Comparison of ENCODE assay signal across 20 cellular contexts in genomic region chr2:130846686-130847375, GRCh38. TPM values are rescaled to one million over a fixed set of nuclear protein-coding genes. Genes with fewer than 3 reads are reported as not detected.
DNase-seq lines count a peak whose midpoint lies in the region; FAIRE-seq and TF ChIP-seq lines count a peak whose summit lies in the region.
"Had no signal": no experiment of that assay in that cellular context is flagged by ENCODE, and none has a peak within 500 bp of the region (broad histone marks: within the 10 kb centered on the region; RNA-seq: fewer than 3 reads in every experiment).

No MANE protein-coding gene starts in this region.

- POLR2A ChIA-PET in endothelial cell of umbilical vein (lab: Charles Lee), result no interaction called here

- no peak overlapping the region for H3K9ac ChIP-seq in endothelial cell of umbilical vein (replicated peaks; ENCODE audit: extremely low read depth, insufficient read depth, low read length)
- H3K9ac ChIP-seq: parathyroid adenoma had no signal

- TF ChIP-seq POLR2A in endothelial cell of umbilical vein (IDR thresholded peaks at IDR 0.05; ENCODE audit: low read depth, low read length), result no peak

- dilution Hi-C loops in endothelial cell of umbilical vein (cut with MboI; ENCODE audit: extremely low pct_ligation_motif_present, low sequenced_read_pairs), result no loop called here

- no peak overlapping the region for H2AFZ ChIP-seq in endothelial cell of umbilical vein (ENCODE audit: low read depth, low read length)
- H2AFZ ChIP-seq: parathyroid adenoma had no signal

- H3K79me2 ChIP-seq in endothelial cell of umbilical vein (ENCODE audit: control insufficient read depth, insufficient read depth, low read length), result no peaks in the 10 kb centered on the region
- H3K79me2 ChIP-seq: parathyroid adenoma had no signal

- no peaks in the 10 kb centered on the region for H3K4me1 ChIP-seq in endothelial cell of umbilical vein (ENCODE audit: control insufficient read depth, extremely low read depth, insufficient read depth, low read length)
- H3K4me1 ChIP-seq: ascending aorta, parathyroid adenoma, sigmoid colon had no signal

- H3K4me2 ChIP-seq in endothelial cell of umbilical vein (ENCODE audit: insufficient read depth, low read length), result no peak overlapping the region

- no peaks in the 10 kb centered on the region for H4K20me1 ChIP-seq in endothelial cell of umbilical vein (replicated peaks; ENCODE audit: control insufficient read depth, extremely low read depth, insufficient read depth, low read length)

- no peak for TF ChIP-seq CTCF in endothelial cell of umbilical vein (IDR thresholded peaks at IDR 0.05; ENCODE audit: extremely low read depth in 1 of 2, insufficient read depth in 1 of 2, low read depth in 1 of 2, low read length in 2 of 2)

- H3K27me3 ChIP-seq in endothelial cell of umbilical vein (ENCODE audit: control insufficient read depth in 2 of 2, insufficient read depth in 2 of 2, low read length in 2 of 2), result no peaks in the 10 kb centered on the region
- H3K27me3 ChIP-seq: ascending aorta, sigmoid colon, thyroid gland had no signal

- peak; percentile 15 for FAIRE-seq in endothelial cell of umbilical vein (lab: Jason Lieb, UNC)
- FAIRE-seq: TTC549 had no signal

- in situ Hi-C loops in KBM-7 (cut with MboI; ENCODE audit: low pct_unique_long_range_greater_than_20kb, low sequenced_read_pairs), result no loop called here

- H3K9me3 ChIP-seq in endothelial cell of umbilical vein (replicated peaks; ENCODE audit: control insufficient read depth, insufficient read depth, low read length), result no peaks in the 10 kb centered on the region
- H3K9me3 ChIP-seq: ascending aorta, sigmoid colon, thyroid gland had no signal

- H3K4me3 ChIP-seq in endothelial cell of umbilical vein (replicated peaks in 1 of 3; ENCODE audit: insufficient read depth in 1 of 3, low read depth in 1 of 3, low read length in 3 of 3), result no peak overlapping the region
- H3K4me3 ChIP-seq: ascending aorta, lung, sigmoid colon, thyroid gland had no signal

- H3K36me3 ChIP-seq in endothelial cell of umbilical vein (ENCODE audit: control insufficient read depth in 2 of 2, extremely low read depth in 1 of 2, insufficient read depth in 2 of 2, low read length in 2 of 2), result no peaks in the 10 kb centered on the region
- H3K36me3 ChIP-seq: ascending aorta, sigmoid colon, thyroid gland had no signal

- intact Hi-C loops in endothelial cell of umbilical vein (cut with micrococcal nuclease), result no loop called here

- DNase-seq in ELR (ENCODE audit: low read depth) (peak; percentile 97), RPMI7951 (ENCODE audit: low read depth) (peak; percentile 96), endothelial cell of umbilical vein (ENCODE audit: low read depth, low spot score) (no peak), non-pigmented ciliary epithelial cell (ENCODE audit: low read depth) (peak; percentile 17), KBM-7 (no peak), caudate nucleus (lab: John Stamatoyannopoulos, UW) (no peak), GDM1 (lab: John Stamatoyannopoulos, UW) (no peak)
- no peak for DNase-seq in activated CD4-positive, alpha-beta T cell treated with anti-CD3 and anti-CD28 coated beads for 4 hours
- DNase-seq: activated naive CD4-positive, alpha-beta T cell treated with anti-CD3 and anti-CD28 coated beads, Interleukin-2, amount 50 U/mL, for 16 hours; HCEC 1CT; NCI-H1417; NCI-H524; SHP77 treated with DMSO at 0.1 percent for 48 hours; sigmoid colon; stimulated activated naive B cell treated with anti-CD40 and anti-IgM and Interleukin-4, amounts not matched to agents 10 μg/mL and 1 μg/mL and 100 μg/mL, for 72 hours had no signal

- CTCF ChIA-PET in endothelial cell of umbilical vein (lab: Charles Lee), result interaction anchor here (1.1 kb wide), 1 partner anchor 27 kb away, joined by 4 read pairs; no protein-coding TSS in a partner anchor

- no TSS peak for BruUV-seq in endothelial cell of umbilical vein (replicated peaks; lab: Mats Ljungman, UMichigan)

- no peak overlapping the region for H3K27ac ChIP-seq in endothelial cell of umbilical vein (ENCODE audit: insufficient read depth, low read depth, low read length)
- H3K27ac ChIP-seq in caudate nucleus (ENCODE audit: low read depth, low read length), result no peak overlapping the region
- H3K27ac ChIP-seq: ascending aorta, parathyroid adenoma, sigmoid colon, thyroid gland had no signal

- H3K9me1 ChIP-seq in endothelial cell of umbilical vein (replicated peaks; ENCODE audit: control insufficient read depth, extremely low read depth, insufficient read depth, low read length), result no peaks in the 10 kb centered on the region

TF ChIP-seq in endothelial cell of umbilical vein, 7 proteins besides CTCF, POLR2A, EP300 and RAD21:
- TF ChIP-seq JUN (IDR thresholded peaks at IDR 0.05; ENCODE audit: borderline replicate concordance, insufficient read depth, insufficient read length, low read depth), result no peak
- TF ChIP-seq FOS (IDR thresholded peaks at IDR 0.05; ENCODE audit: borderline replicate concordance, insufficient read depth, low read length), result peak; percentile 48

RNA-seq across cellular contexts. Expression of gene ARHGEF4, which starts 10.1 kb away (rescaled TPM):
- 2.2 and 2.5 TPM in 2 replicates for total RNA-seq in RPMI7951 (2014; rRNA removed; shearing (Covaris generic))
- not detected in 2 replicates for total RNA-seq in endothelial cell of umbilical vein
- 0.03 TPM in 1 of 2 replicates, not detected in the other for polyA plus RNA-seq in endothelial cell of umbilical vein
- 0.03 and 0.13 TPM in 2 replicates for polyA plus RNA-seq in endothelial cell of umbilical vein (2011; cell fraction: cytosol; rRNA removed)
- 0.43 and 0.45 TPM in 2 replicates for polyA plus RNA-seq in endothelial cell of umbilical vein (2011; cell fraction: nucleus; rRNA removed)
- 0.29 TPM in 1 of 2 replicates, not detected in the other for polyA plus RNA-seq in endothelial cell of umbilical vein (2012)
- polyA minus RNA-seq in endothelial cell of umbilical vein, result not detected in 2 replicates
- 13.7 TPM for polyA minus RNA-seq in endothelial cell of umbilical vein (2011; cell fraction: cytosol; rRNA and poly(A)+ RNA removed)
- polyA minus RNA-seq in endothelial cell of umbilical vein (2011; cell fraction: nucleus; rRNA and poly(A)+ RNA removed), result not detected in 2 replicates

Comparison
In these comparisons a context has a peak if more than half of its experiments do, and no peak if none do; other contexts are left out.
1. DNase-seq: peak in ELR (single experiment), RPMI7951 (single experiment) and non-pigmented ciliary epithelial cell (single experiment); none in endothelial cell of umbilical vein (single experiment), KBM-7 (single experiment), caudate nucleus (0 of 61), GDM1 (single experiment) and activated CD4-positive, alpha-beta T cell treated with anti-CD3 and anti-CD28 coated beads for 4 hours (0 of 2).